1 cellular context compared by ENCODE assay signal in the genomic region with DNA sequence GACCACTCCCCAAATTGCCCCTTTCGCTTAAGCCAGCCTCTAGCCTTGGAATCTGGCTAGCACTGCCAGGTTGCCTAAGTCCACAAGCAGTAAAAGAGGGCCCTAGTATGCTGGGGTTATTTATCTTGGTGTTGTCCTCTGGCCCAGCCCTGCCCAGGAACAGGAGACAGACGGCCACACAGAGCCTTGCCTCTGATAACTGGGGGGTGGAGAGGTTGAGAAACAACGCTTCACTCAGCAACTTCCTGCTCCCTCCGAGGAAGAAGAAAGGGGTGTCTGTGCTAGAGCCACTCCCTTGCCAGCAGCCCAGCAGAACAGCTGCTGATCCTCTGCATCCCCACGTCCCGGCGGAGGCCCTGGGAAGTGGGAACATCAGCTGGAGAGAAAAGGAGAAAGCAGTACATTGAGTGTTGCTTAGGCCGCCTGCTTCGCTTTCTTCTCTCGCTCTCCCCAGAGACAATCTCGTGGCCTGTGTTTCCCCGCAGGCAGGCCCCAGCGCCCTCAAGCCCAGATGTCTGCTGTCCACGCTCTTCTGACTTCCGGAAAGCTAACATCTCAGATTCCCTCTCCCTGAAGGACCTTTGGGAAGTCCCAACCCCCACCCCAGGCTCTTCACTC.
A peak's percentile ranks its signal among the peaks of the same experiment; 100 is the strongest.
TF ChIP-seq lines count a peak whose summit lies in the region.

No MANE protein-coding gene starts in this region.

TF ChIP-seq in K562, 482 proteins besides CTCF, POLR2A, EP300 and RAD21 (continued from another document and continues in another):
- TF ChIP-seq FOXP4 (CRISPR knock-in tag; IDR thresholded peaks at IDR 0.05; ENCODE audit: borderline replicate concordance), result no peak
- peak; percentile 57; the same call in 1 of the 2 replicates for TF ChIP-seq KLF6 (CRISPR knock-in tag; IDR thresholded peaks at IDR 0.05; ENCODE audit: borderline replicate concordance)
- no peak for TF ChIP-seq SPI1 (IDR thresholded peaks at IDR 0.05; ENCODE audit: borderline replicate concordance, low read depth, low read length)
- TF ChIP-seq MECOM (CRISPR knock-in tag; IDR thresholded peaks at IDR 0.05), result 0 out of 2 replicates have a peak, but pooled peaks have one; percentile 31
- TF ChIP-seq ZBTB43 (CRISPR knock-in tag; IDR thresholded peaks at IDR 0.05), result no peak
- TF ChIP-seq, protein P1, sequence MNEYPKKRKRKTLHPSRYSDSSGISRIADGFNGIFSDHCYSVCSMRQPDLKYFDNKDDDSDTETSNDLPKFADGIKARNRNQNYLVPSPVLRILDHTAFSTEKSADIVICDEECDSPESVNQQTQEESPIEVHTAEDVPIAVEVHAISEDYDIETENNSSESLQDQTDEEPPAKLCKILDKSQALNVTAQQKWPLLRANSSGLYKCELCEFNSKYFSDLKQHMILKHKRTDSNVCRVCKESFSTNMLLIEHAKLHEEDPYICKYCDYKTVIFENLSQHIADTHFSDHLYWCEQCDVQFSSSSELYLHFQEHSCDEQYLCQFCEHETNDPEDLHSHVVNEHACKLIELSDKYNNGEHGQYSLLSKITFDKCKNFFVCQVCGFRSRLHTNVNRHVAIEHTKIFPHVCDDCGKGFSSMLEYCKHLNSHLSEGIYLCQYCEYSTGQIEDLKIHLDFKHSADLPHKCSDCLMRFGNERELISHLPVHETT (CRISPR knock-in tag; conservative IDR thresholded peaks at IDR 0.05 in 1 of 2, IDR thresholded peaks at IDR 0.05 in 1 of 2), result peak in 1 of 2 experiments; percentile 60; a peak in 1 of 4 replicates
- TF ChIP-seq LEF1 (IDR thresholded peaks at IDR 0.05), result peak; percentile 75
- TF ChIP-seq ZBTB5 (IDR thresholded peaks at IDR 0.05), result no peak
- no peak for TF ChIP-seq ILK (tag; IDR thresholded peaks at IDR 0.05; ENCODE audit: borderline replicate concordance, low read depth)
- no peak for TF ChIP-seq COPS2 (conservative IDR thresholded peaks at IDR 0.05)
- 0 out of 2 replicates have a peak, but pooled peaks have one; percentile 53 for TF ChIP-seq DMBX1 (CRISPR knock-in tag; IDR thresholded peaks at IDR 0.05; ENCODE audit: borderline replicate concordance)
- TF ChIP-seq SMARCB1 (IDR thresholded peaks at IDR 0.05; ENCODE audit: insufficient read length, low read depth), result no peak
- no peak for TF ChIP-seq ZNF778 (CRISPR knock-in tag; IDR thresholded peaks at IDR 0.05)
- 0 out of 4 replicates have a peak, but pooled peaks of 1 of the 2 experiments have one; percentile 18 for TF ChIP-seq HDAC1 (IDR thresholded peaks at IDR 0.05)
- no peak for TF ChIP-seq PML (IDR thresholded peaks at IDR 0.05; ENCODE audit: low read length)
- no peak for TF ChIP-seq CHCHD3 (CRISPR knock-in tag; IDR thresholded peaks at IDR 0.05)
- TF ChIP-seq RNF2 (IDR thresholded peaks at IDR 0.05), result peak; percentile 49; the same call in 1 of the 2 replicates
- no peak for TF ChIP-seq GATA2 (CRISPR knock-in tag; IDR thresholded peaks at IDR 0.05)
- peak; percentile 91 for TF ChIP-seq CEBPB (tag; IDR thresholded peaks at IDR 0.05)
- TF ChIP-seq ETV5 (CRISPR knock-in tag; IDR thresholded peaks at IDR 0.05; ENCODE audit: low read depth), result peak; percentile 84
- TF ChIP-seq PREB (CRISPR knock-in tag; IDR thresholded peaks at IDR 0.05), result no peak
- no peak for TF ChIP-seq ZNF277 (CRISPR knock-in tag; IDR thresholded peaks at IDR 0.05; ENCODE audit: borderline replicate concordance)
- no peak for TF ChIP-seq ZNF384 (IDR thresholded peaks at IDR 0.05; ENCODE audit: low read depth, low read length)
- no peak for TF ChIP-seq NFATC3 (IDR thresholded peaks at IDR 0.05)
- TF ChIP-seq ZFP1 (CRISPR knock-in tag; IDR thresholded peaks at IDR 0.05), result no peak
- TF ChIP-seq, protein P2, sequence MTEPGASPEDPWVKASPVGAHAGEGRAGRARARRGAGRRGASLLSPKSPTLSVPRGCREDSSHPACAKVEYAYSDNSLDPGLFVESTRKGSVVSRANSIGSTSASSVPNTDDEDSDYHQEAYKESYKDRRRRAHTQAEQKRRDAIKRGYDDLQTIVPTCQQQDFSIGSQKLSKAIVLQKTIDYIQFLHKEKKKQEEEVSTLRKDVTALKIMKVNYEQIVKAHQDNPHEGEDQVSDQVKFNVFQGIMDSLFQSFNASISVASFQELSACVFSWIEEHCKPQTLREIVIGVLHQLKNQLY (CRISPR knock-in tag; conservative IDR thresholded peaks at IDR 0.05), result no peak
- TF ChIP-seq RBBP5 (IDR thresholded peaks at IDR 0.05; ENCODE audit: borderline replicate concordance, insufficient read depth, low read length, poor library complexity, severe bottlenecking), result peak; percentile 80
- TF ChIP-seq, protein P3, sequence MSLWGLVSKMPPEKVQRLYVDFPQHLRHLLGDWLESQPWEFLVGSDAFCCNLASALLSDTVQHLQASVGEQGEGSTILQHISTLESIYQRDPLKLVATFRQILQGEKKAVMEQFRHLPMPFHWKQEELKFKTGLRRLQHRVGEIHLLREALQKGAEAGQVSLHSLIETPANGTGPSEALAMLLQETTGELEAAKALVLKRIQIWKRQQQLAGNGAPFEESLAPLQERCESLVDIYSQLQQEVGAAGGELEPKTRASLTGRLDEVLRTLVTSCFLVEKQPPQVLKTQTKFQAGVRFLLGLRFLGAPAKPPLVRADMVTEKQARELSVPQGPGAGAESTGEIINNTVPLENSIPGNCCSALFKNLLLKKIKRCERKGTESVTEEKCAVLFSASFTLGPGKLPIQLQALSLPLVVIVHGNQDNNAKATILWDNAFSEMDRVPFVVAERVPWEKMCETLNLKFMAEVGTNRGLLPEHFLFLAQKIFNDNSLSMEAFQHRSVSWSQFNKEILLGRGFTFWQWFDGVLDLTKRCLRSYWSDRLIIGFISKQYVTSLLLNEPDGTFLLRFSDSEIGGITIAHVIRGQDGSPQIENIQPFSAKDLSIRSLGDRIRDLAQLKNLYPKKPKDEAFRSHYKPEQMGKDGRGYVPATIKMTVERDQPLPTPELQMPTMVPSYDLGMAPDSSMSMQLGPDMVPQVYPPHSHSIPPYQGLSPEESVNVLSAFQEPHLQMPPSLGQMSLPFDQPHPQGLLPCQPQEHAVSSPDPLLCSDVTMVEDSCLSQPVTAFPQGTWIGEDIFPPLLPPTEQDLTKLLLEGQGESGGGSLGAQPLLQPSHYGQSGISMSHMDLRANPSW (CRISPR knock-in tag; IDR thresholded peaks at IDR 0.05), result no peak
- no peak; the same call in 1 of the 2 replicates for TF ChIP-seq ZNF134 (CRISPR knock-in tag; conservative IDR thresholded peaks at IDR 0.05)
- TF ChIP-seq CBFB (CRISPR knock-in tag; IDR thresholded peaks at IDR 0.05), result no peak
- no peak for TF ChIP-seq ZNF232 (CRISPR knock-in tag; IDR thresholded peaks at IDR 0.05)
- TF ChIP-seq TAF1 (IDR thresholded peaks at IDR 0.05; ENCODE audit: control insufficient read depth, extremely low read depth, insufficient read depth, low read length, severe bottlenecking), result peak; percentile 43
- TF ChIP-seq MAFF (IDR thresholded peaks at IDR 0.05; ENCODE audit: low read length), result no peak
- peak; percentile 55; the same call in 1 of the 2 replicates for TF ChIP-seq DPF2 (IDR thresholded peaks at IDR 0.05)
- TF ChIP-seq TEAD1 (CRISPR knock-in tag; IDR thresholded peaks at IDR 0.05), result peak in 1 of 2 experiments; percentile 37; a peak in 1 of 4 replicates
- peak; percentile 50 for TF ChIP-seq ATF7 (IDR thresholded peaks at IDR 0.05)
- TF ChIP-seq PHTF2 (CRISPR knock-in tag; IDR thresholded peaks at IDR 0.05), result no peak
- no peak for TF ChIP-seq ZEB2 (IDR thresholded peaks at IDR 0.05)
- no peak for TF ChIP-seq POLR3G (IDR thresholded peaks at IDR 0.05; ENCODE audit: extremely low read depth, insufficient read length, insufficient replicate concordance)
- TF ChIP-seq RUNX1 (IDR thresholded peaks at IDR 0.05; ENCODE audit: low read depth), result no peak
- TF ChIP-seq ELF4 (CRISPR knock-in tag; IDR thresholded peaks at IDR 0.05), result no peak
- no peak for TF ChIP-seq JUN (IDR thresholded peaks at IDR 0.05; ENCODE audit: borderline replicate concordance, low read depth, low read length)
- TF ChIP-seq JUN (CRISPR knock-in tag; IDR thresholded peaks at IDR 0.05; ENCODE audit: borderline replicate concordance), result no peak
- no peak for TF ChIP-seq CCAR2 (IDR thresholded peaks at IDR 0.05; ENCODE audit: low read depth, low read length)
- TF ChIP-seq ZC3H11A (IDR thresholded peaks at IDR 0.05; ENCODE audit: low read depth, low read length), result no peak
- TF ChIP-seq SMAD3 (CRISPR knock-in tag; conservative IDR thresholded peaks at IDR 0.05), result 0 out of 2 replicates have a peak, but pooled peaks have one; percentile 19
- TF ChIP-seq CEBPG (CRISPR knock-in tag; IDR thresholded peaks at IDR 0.05), result 0 out of 2 replicates have a peak, but pooled peaks have one; percentile 16
- TF ChIP-seq CEBPG (tag; conservative IDR thresholded peaks at IDR 0.05 in 1 of 2, IDR thresholded peaks at IDR 0.05 in 1 of 2), result peak in 1 of 2 experiments; percentile 16; a peak in 2 of 4 replicates
- TF ChIP-seq RCOR1 (IDR thresholded peaks at IDR 0.05; ENCODE audit: borderline replicate concordance in 1 of 2, low read depth in 2 of 2, low read length in 2 of 2), result peak in 1 of 2 experiments; percentile 80; a peak in 2 of 4 replicates
- no peak for TF ChIP-seq ZNF146 (CRISPR knock-in tag; IDR thresholded peaks at IDR 0.05; ENCODE audit: unreplicated experiment)
- no peak for TF ChIP-seq KAT7 (CRISPR knock-in tag; IDR thresholded peaks at IDR 0.05; ENCODE audit: borderline replicate concordance)
- peak; percentile 87; the same call in 1 of the 2 replicates for TF ChIP-seq SMAD4 (CRISPR knock-in tag; conservative IDR thresholded peaks at IDR 0.05)
- TF ChIP-seq TCF7L2 (IDR thresholded peaks at IDR 0.05; ENCODE audit: low read depth, low read length), result no peak
- TF ChIP-seq MYBL2 (IDR thresholded peaks at IDR 0.05; ENCODE audit: low read depth), result no peak
- no peak for TF ChIP-seq MYBL2 (CRISPR knock-in tag; IDR thresholded peaks at IDR 0.05; ENCODE audit: borderline replicate concordance)
- 0 out of 2 replicates have a peak, but pooled peaks have one; percentile 65 for TF ChIP-seq NR4A1 (CRISPR knock-in tag; IDR thresholded peaks at IDR 0.05)
- no peak for TF ChIP-seq NR4A1 (tag; IDR thresholded peaks at IDR 0.05)
- no peak for TF ChIP-seq ASH1L (IDR thresholded peaks at IDR 0.05; ENCODE audit: borderline replicate concordance, low read depth, partially characterized antibody)
- no peak for TF ChIP-seq FUS (optimal IDR thresholded peaks at IDR 0.05; ENCODE audit: low read depth, low read length)
- no peak for TF ChIP-seq CGGBP1 (CRISPR knock-in tag; IDR thresholded peaks at IDR 0.05)
- TF ChIP-seq ZBED1 (IDR thresholded peaks at IDR 0.05), result no peak
- peak; percentile 76 for TF ChIP-seq GABPA (tag; conservative IDR thresholded peaks at IDR 0.05; ENCODE audit: low read depth)
